Comparison of ENCODE assay signal across 1 cellular context in the genomic region with DNA sequence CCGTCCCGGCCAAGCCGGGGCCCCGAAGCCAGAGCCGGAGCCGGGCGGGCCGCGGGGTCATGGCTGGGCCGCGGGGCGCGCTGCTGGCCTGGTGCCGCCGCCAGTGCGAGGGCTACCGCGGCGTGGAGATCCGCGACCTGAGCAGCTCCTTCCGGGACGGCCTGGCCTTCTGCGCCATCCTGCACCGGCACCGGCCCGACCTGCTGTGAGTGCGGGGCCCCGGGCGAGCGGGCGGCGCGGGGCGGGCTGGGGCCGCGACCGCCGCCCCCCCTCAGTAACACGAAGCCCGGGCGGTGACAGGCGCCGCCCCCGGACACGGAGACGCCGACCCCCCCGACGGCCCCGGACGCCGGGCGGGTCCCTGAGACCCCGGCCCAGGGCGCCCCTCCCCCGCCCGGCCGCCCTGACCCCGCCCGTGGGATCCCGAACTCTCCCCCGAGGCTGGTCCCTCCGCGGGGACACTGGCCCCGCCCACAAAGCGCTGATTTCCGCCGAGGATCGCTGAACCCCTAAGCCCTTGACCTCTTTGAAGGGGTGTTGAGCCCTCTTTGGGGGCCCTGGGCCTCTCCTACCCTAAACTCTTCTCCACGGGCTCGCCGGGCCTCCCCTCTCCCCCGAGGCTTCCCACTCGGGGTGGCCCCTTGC.
TF ChIP-seq lines count a peak whose summit lies in the region.

No MANE protein-coding gene starts in this region.

TF ChIP-seq in HepG2, 621 proteins besides CTCF, POLR2A, EP300 and RAD21 (continues in another document):
- TF ChIP-seq ZNF296 (CRISPR knock-in tag; conservative IDR thresholded peaks at IDR 0.05) (no peak), HES4 (CRISPR knock-in tag; IDR thresholded peaks at IDR 0.05; ENCODE audit: borderline replicate concordance) (no peak), ZBTB38 (CRISPR knock-in tag; IDR thresholded peaks at IDR 0.05) (no peak), DNMT1 (CRISPR knock-in tag; IDR thresholded peaks at IDR 0.05) (no peak), GABPB1 (CRISPR knock-in tag; IDR thresholded peaks at IDR 0.05) (peak; percentile 17; the same call in 1 of the 2 replicates), SP1 (IDR thresholded peaks at IDR 0.05) (no peak), SP1 (CRISPR knock-in tag; IDR thresholded peaks at IDR 0.05) (no peak), SIN3A (IDR thresholded peaks at IDR 0.05; ENCODE audit: borderline replicate concordance, low read depth, low read length) (0 out of 2 replicates have a peak, but pooled peaks have one; percentile 13), RBFOX2 (IDR thresholded peaks at IDR 0.05; ENCODE audit: low read depth, low read length) (0 out of 2 replicates have a peak, but pooled peaks have one; percentile 17), ZNF329 (CRISPR knock-in tag; IDR thresholded peaks at IDR 0.05; ENCODE audit: low read depth) (0 out of 2 replicates have a peak, but pooled peaks have one; percentile 7), ZFY (CRISPR knock-in tag; IDR thresholded peaks at IDR 0.05) (peak; percentile 81), ZNF44 (CRISPR knock-in tag; IDR thresholded peaks at IDR 0.05) (no peak), MXD4 (CRISPR knock-in tag; IDR thresholded peaks at IDR 0.05) (peak; percentile 13; the same call in 1 of the 2 replicates), SPEN (CRISPR knock-in tag; IDR thresholded peaks at IDR 0.05; ENCODE audit: low read depth) (peak; percentile 15; the same call in 1 of the 2 replicates), NKX3-1 (CRISPR knock-in tag; IDR thresholded peaks at IDR 0.05) (no peak), TAF1 (CRISPR knock-in tag; IDR thresholded peaks at IDR 0.05) (0 out of 2 replicates have a peak, but pooled peaks have one; percentile 12), AGO2 (optimal IDR thresholded peaks at IDR 0.05; ENCODE audit: low read depth, low read length) (peak; percentile 41), ZNF563 (CRISPR knock-in tag; IDR thresholded peaks at IDR 0.05) (0 out of 2 replicates have a peak, but pooled peaks have one; percentile 6)
- TF ChIP-seq, protein P1, sequence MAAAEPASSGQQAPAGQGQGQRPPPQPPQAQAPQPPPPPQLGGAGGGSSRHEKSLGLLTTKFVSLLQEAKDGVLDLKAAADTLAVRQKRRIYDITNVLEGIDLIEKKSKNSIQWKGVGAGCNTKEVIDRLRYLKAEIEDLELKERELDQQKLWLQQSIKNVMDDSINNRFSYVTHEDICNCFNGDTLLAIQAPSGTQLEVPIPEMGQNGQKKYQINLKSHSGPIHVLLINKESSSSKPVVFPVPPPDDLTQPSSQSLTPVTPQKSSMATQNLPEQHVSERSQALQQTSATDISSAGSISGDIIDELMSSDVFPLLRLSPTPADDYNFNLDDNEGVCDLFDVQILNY (CRISPR knock-in tag; conservative IDR thresholded peaks at IDR 0.05) = no peak
- TF ChIP-seq, protein P2, sequence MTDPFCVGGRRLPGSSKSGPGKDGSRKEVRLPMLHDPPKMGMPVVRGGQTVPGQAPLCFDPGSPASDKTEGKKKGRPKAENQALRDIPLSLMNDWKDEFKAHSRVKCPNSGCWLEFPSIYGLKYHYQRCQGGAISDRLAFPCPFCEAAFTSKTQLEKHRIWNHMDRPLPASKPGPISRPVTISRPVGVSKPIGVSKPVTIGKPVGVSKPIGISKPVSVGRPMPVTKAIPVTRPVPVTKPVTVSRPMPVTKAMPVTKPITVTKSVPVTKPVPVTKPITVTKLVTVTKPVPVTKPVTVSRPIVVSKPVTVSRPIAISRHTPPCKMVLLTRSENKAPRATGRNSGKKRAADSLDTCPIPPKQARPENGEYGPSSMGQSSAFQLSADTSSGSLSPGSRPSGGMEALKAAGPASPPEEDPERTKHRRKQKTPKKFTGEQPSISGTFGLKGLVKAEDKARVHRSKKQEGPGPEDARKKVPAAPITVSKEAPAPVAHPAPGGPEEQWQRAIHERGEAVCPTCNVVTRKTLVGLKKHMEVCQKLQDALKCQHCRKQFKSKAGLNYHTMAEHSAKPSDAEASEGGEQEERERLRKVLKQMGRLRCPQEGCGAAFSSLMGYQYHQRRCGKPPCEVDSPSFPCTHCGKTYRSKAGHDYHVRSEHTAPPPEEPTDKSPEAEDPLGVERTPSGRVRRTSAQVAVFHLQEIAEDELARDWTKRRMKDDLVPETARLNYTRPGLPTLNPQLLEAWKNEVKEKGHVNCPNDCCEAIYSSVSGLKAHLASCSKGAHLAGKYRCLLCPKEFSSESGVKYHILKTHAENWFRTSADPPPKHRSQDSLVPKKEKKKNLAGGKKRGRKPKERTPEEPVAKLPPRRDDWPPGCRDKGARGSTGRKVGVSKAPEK (CRISPR knock-in tag; IDR thresholded peaks at IDR 0.05; ENCODE audit: borderline replicate concordance) = no peak
- TF ChIP-seq, protein P3, sequence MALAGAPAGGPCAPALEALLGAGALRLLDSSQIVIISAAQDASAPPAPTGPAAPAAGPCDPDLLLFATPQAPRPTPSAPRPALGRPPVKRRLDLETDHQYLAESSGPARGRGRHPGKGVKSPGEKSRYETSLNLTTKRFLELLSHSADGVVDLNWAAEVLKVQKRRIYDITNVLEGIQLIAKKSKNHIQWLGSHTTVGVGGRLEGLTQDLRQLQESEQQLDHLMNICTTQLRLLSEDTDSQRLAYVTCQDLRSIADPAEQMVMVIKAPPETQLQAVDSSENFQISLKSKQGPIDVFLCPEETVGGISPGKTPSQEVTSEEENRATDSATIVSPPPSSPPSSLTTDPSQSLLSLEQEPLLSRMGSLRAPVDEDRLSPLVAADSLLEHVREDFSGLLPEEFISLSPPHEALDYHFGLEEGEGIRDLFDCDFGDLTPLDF (CRISPR knock-in tag; IDR thresholded peaks at IDR 0.05) = no peak
- TF ChIP-seq, protein P4, sequence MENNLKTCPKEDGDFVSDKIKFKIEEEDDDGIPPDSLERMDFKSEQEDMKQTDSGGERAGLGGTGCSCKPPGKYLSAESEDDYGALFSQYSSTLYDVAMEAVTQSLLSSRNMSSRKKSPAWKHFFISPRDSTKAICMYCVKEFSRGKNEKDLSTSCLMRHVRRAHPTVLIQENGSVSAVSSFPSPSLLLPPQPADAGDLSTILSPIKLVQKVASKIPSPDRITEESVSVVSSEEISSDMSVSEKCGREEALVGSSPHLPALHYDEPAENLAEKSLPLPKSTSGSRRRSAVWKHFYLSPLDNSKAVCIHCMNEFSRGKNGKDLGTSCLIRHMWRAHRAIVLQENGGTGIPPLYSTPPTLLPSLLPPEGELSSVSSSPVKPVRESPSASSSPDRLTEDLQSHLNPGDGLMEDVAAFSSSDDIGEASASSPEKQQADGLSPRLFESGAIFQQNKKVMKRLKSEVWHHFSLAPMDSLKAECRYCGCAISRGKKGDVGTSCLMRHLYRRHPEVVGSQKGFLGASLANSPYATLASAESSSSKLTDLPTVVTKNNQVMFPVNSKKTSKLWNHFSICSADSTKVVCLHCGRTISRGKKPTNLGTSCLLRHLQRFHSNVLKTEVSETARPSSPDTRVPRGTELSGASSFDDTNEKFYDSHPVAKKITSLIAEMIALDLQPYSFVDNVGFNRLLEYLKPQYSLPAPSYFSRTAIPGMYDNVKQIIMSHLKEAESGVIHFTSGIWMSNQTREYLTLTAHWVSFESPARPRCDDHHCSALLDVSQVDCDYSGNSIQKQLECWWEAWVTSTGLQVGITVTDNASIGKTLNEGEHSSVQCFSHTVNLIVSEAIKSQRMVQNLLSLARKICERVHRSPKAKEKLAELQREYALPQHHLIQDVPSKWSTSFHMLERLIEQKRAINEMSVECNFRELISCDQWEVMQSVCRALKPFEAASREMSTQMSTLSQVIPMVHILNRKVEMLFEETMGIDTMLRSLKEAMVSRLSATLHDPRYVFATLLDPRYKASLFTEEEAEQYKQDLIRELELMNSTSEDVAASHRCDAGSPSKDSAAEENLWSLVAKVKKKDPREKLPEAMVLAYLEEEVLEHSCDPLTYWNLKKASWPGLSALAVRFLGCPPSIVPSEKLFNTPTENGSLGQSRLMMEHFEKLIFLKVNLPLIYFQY (CRISPR knock-in tag; IDR thresholded peaks at IDR 0.05; ENCODE audit: borderline replicate concordance) = no peak; the same call in 1 of the 2 replicates
- TF ChIP-seq, protein P5, sequence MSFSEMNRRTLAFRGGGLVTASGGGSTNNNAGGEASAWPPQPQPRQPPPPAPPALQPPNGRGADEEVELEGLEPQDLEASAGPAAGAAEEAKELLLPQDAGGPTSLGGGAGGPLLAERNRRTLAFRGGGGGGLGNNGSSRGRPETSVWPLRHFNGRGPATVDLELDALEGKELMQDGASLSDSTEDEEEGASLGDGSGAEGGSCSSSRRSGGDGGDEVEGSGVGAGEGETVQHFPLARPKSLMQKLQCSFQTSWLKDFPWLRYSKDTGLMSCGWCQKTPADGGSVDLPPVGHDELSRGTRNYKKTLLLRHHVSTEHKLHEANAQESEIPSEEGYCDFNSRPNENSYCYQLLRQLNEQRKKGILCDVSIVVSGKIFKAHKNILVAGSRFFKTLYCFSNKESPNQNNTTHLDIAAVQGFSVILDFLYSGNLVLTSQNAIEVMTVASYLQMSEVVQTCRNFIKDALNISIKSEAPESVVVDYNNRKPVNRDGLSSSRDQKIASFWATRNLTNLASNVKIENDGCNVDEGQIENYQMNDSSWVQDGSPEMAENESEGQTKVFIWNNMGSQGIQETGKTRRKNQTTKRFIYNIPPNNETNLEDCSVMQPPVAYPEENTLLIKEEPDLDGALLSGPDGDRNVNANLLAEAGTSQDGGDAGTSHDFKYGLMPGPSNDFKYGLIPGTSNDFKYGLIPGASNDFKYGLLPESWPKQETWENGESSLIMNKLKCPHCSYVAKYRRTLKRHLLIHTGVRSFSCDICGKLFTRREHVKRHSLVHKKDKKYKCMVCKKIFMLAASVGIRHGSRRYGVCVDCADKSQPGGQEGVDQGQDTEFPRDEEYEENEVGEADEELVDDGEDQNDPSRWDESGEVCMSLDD (CRISPR knock-in tag; IDR thresholded peaks at IDR 0.05; ENCODE audit: borderline replicate concordance) = peak; percentile 70; the same call in 1 of the 2 replicates
- TF ChIP-seq, protein P6, sequence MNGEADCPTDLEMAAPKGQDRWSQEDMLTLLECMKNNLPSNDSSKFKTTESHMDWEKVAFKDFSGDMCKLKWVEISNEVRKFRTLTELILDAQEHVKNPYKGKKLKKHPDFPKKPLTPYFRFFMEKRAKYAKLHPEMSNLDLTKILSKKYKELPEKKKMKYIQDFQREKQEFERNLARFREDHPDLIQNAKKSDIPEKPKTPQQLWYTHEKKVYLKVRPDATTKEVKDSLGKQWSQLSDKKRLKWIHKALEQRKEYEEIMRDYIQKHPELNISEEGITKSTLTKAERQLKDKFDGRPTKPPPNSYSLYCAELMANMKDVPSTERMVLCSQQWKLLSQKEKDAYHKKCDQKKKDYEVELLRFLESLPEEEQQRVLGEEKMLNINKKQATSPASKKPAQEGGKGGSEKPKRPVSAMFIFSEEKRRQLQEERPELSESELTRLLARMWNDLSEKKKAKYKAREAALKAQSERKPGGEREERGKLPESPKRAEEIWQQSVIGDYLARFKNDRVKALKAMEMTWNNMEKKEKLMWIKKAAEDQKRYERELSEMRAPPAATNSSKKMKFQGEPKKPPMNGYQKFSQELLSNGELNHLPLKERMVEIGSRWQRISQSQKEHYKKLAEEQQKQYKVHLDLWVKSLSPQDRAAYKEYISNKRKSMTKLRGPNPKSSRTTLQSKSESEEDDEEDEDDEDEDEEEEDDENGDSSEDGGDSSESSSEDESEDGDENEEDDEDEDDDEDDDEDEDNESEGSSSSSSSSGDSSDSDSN (CRISPR knock-in tag; IDR thresholded peaks at IDR 0.05) = peak; percentile 25; the same call in 1 of the 2 replicates
- TF ChIP-seq, protein P7, sequence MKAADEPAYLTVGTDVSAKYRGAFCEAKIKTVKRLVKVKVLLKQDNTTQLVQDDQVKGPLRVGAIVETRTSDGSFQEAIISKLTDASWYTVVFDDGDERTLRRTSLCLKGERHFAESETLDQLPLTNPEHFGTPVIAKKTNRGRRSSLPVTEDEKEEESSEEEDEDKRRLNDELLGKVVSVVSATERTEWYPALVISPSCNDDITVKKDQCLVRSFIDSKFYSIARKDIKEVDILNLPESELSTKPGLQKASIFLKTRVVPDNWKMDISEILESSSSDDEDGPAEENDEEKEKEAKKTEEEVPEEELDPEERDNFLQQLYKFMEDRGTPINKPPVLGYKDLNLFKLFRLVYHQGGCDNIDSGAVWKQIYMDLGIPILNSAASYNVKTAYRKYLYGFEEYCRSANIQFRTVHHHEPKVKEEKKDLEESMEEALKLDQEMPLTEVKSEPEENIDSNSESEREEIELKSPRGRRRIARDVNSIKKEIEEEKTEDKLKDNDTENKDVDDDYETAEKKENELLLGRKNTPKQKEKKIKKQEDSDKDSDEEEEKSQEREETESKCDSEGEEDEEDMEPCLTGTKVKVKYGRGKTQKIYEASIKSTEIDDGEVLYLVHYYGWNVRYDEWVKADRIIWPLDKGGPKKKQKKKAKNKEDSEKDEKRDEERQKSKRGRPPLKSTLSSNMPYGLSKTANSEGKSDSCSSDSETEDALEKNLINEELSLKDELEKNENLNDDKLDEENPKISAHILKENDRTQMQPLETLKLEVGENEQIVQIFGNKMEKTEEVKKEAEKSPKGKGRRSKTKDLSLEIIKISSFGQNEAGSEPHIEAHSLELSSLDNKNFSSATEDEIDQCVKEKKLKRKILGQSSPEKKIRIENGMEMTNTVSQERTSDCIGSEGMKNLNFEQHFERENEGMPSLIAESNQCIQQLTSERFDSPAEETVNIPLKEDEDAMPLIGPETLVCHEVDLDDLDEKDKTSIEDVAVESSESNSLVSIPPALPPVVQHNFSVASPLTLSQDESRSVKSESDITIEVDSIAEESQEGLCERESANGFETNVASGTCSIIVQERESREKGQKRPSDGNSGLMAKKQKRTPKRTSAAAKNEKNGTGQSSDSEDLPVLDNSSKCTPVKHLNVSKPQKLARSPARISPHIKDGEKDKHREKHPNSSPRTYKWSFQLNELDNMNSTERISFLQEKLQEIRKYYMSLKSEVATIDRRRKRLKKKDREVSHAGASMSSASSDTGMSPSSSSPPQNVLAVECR (CRISPR knock-in tag; IDR thresholded peaks at IDR 0.05; ENCODE audit: borderline replicate concordance) = 0 out of 2 replicates have a peak, but pooled peaks have one; percentile 5
